In genomic region chr2:42076357-42076921, GRCh38 we compare ENCODE assay signal across 32 cellular contexts. TPM values are rescaled to one million over a fixed set of nuclear protein-coding genes. Genes with fewer than 3 reads are reported as not detected.
"Had no signal": no experiment of that assay in that cellular context is flagged by ENCODE, and none has a peak within 500 bp of the region (broad histone marks: within the 10 kb centered on the region; RNA-seq: fewer than 3 reads in every experiment).

No MANE protein-coding gene starts in this region.

- H3K27ac ChIP-seq: body of pancreas, coronary artery, esophagus muscularis mucosa, foreskin keratinocyte, gastrocnemius medialis, heart left ventricle, WERI-Rb-1 had no signal

- H3K4me1 ChIP-seq: foreskin keratinocyte had no signal

- H3K36me3 ChIP-seq: esophagus muscularis mucosa, gastrocnemius medialis, heart left ventricle, WERI-Rb-1 had no signal

- DNase-seq: activated B cell treated with CpG ODN at 0.5 μM for 24 hours; activated CD4-positive, alpha-beta T cell treated with anti-CD3 and anti-CD28 coated beads for 48 hours; activated CD4-positive, alpha-beta T cell treated with anti-CD3 and anti-CD28 coated beads, Interleukin-2, amount 50 U/mL, for 1 hour; activated CD4-positive, alpha-beta T cell treated with anti-CD3 and anti-CD28 coated beads, Interleukin-2, amount 50 U/mL, for 48 hours; activated CD8-positive, alpha-beta memory T cell treated with anti-CD3 and anti-CD28 coated beads for 24 hours; activated CD8-positive, alpha-beta T cell treated with anti-CD3 and anti-CD28 coated beads for 36 hours; activated effector memory CD4-positive, alpha-beta T cell treated with Interleukin-2 at 50 U/mL for 16 hours; activated gamma-delta T cell treated with Interleukin-2 at 50 U/mL for 16 hours; activated naive CD4-positive, alpha-beta T cell treated with anti-CD3 and anti-CD28 coated beads, Interleukin-2, amount 50 U/mL, for 16 hours; activated naive CD4-positive, alpha-beta T cell treated with Interleukin-2 at 50 U/mL for 16 hours; activated T-cell treated with anti-CD3 and anti-CD28 coated beads, Interleukin-2, amount 50 U/mL, for 4 hours; amniotic stem cell; anterior cingulate cortex; body of pancreas; caudate nucleus; cerebellar nuclear complex; effector CD4-positive, alpha-beta T cell; effector memory CD8-positive, alpha-beta T cell; erythroblast; foreskin keratinocyte; gastrocnemius medialis; glutamatergic neuron; heart left ventricle; T-helper 17 cell; T1000; WERI-Rb-1 had no signal

- H3K4me3 ChIP-seq: body of pancreas, coronary artery, esophagus muscularis mucosa, gastrocnemius medialis, heart left ventricle had no signal

- H3K4me1 Mint-ChIP-seq: activated B cell treated with CpG ODN at 0.5 μM for 24 hours; activated T-helper 17 cell treated with anti-CD3 and anti-CD28 coated beads, Interleukin-2, amount 50 U/mL, for 72 hours had no signal

- H3K36me3 Mint-ChIP-seq: activated naive CD8-positive, alpha-beta T cell had no signal

- H3K4me3 Mint-ChIP-seq: activated B cell treated with CpG ODN at 0.5 μM for 24 hours; activated CD8-positive, alpha-beta T cell treated with anti-CD3 and anti-CD28 coated beads for 36 hours; activated naive CD8-positive, alpha-beta T cell; activated T-cell treated with anti-CD3 and anti-CD28 coated beads, Interleukin-2, amount 50 U/mL, for 4 hours; activated T-helper 17 cell treated with anti-CD3 and anti-CD28 coated beads, Interleukin-2, amount 50 U/mL, for 72 hours; effector memory CD8-positive, alpha-beta T cell; T-helper 17 cell; T-helper 2 cell treated with Interferon-gamma antibody and Interleukin-4, amounts not matched to agents 5 μg/mL and 100 μg/mL, for 36 hours had no signal

- ATAC-seq: activated CD4-positive, CD25-positive, alpha-beta regulatory T cell treated with anti-CD3 and anti-CD28 coated beads, Interleukin-2, amount 50 U/mL, for 24 hours; activated CD8-positive, alpha-beta T cell treated with anti-CD3 and anti-CD28 coated beads for 36 hours; activated T-cell treated with anti-CD3 and anti-CD28 coated beads, Interleukin-2, amount 50 U/mL, for 4 hours; activated T-helper 17 cell treated with anti-CD3 and anti-CD28 coated beads, Interleukin-2, amount 50 U/mL, for 72 hours; body of pancreas; effector memory CD8-positive, alpha-beta T cell; foreskin keratinocyte; gastrocnemius medialis; heart left ventricle; T-helper 17 cell had no signal

- H3K27me3 ChIP-seq: body of pancreas, esophagus muscularis mucosa, gastrocnemius medialis, heart left ventricle had no signal

- H3K27ac Mint-ChIP-seq: activated B cell treated with CpG ODN at 0.5 μM for 24 hours; activated CD8-positive, alpha-beta T cell treated with anti-CD3 and anti-CD28 coated beads for 36 hours; activated naive CD8-positive, alpha-beta T cell; activated T-helper 17 cell treated with anti-CD3 and anti-CD28 coated beads, Interleukin-2, amount 50 U/mL, for 72 hours; effector memory CD8-positive, alpha-beta T cell; T-helper 17 cell; T-helper 2 cell treated with Interferon-gamma antibody and Interleukin-4, amounts not matched to agents 5 μg/mL and 100 μg/mL, for 36 hours had no signal

- H3K9me3 Mint-ChIP-seq: activated B cell treated with CpG ODN at 0.5 μM for 24 hours; activated CD8-positive, alpha-beta T cell treated with anti-CD3 and anti-CD28 coated beads for 36 hours; activated T-cell treated with anti-CD3 and anti-CD28 coated beads, Interleukin-2, amount 50 U/mL, for 4 hours; activated T-helper 17 cell treated with anti-CD3 and anti-CD28 coated beads, Interleukin-2, amount 50 U/mL, for 72 hours; effector memory CD8-positive, alpha-beta T cell; T-helper 2 cell treated with Interferon-gamma antibody and Interleukin-4, amounts not matched to agents 5 μg/mL and 100 μg/mL, for 36 hours had no signal

- H3K9me3 ChIP-seq: body of pancreas, esophagus muscularis mucosa, gastrocnemius medialis, heart left ventricle had no signal

RNA-seq across cellular contexts. Expression of gene PKDCC, which starts 28.6 kb away (rescaled TPM):
- total RNA-seq: activated B cell treated with CpG ODN at 0.5 μM for 24 hours; activated CD8-positive, alpha-beta T cell treated with anti-CD3 and anti-CD28 coated beads for 36 hours; activated T-helper 17 cell treated with anti-CD3 and anti-CD28 coated beads, Interleukin-2, amount 50 U/mL, for 72 hours; foreskin keratinocyte had no signal
